11 cellular contexts compared by ENCODE assay signal in the genomic region with DNA sequence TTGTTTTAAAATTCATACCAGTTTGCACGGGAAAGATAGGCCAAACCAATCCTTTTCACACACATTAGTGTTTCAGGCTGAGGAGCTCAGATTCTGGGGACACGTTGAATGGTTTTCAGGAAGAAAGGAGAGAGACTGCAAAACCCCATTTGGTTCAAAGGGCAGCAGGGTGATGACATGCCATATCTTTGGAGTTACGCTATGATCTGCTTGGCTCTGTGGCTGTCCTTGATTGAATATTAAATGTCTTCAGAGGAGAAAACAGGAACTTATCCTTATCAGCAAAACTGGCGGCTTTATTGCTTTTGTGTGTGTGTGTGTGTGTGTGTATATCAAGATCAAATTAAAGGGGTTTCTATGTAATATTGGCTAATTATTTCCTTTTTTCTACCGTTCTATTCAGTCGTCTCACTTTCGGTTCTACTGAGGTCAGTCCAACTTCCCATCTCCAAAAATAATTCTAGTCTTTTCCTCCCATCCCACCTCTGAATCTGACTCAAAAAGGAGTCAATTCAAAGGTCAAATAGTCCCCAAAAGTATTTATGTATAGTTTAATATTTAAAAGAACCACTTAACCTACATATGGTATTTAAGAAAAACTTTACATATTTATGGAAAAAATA.
DNase-seq lines count a peak whose midpoint lies in the region; ATAC-seq and TF ChIP-seq lines count a peak whose summit lies in the region.
"Had no signal": no experiment of that assay in that cellular context is flagged by ENCODE, and none has a peak within 500 bp of the region (broad histone marks: within the 10 kb centered on the region; RNA-seq: fewer than 3 reads in every experiment).

No MANE protein-coding gene starts in this region.

- intact Hi-C loops in PC-3 (cut with micrococcal nuclease), result loop anchor here (10.0 kb wide), 1 partner anchor 1333 kb away; no protein-coding TSS in a partner anchor
- intact Hi-C loops in esophagus squamous epithelium (cut with DNase I), result no loop called here

- DNase-seq in AG10803 (ENCODE audit: low read depth), result no peak
- DNase-seq in PC-3, result no peak
- DNase-seq in esophagus squamous epithelium (lab: John Stamatoyannopoulos, UW), result no peak
- DNase-seq in neural progenitor cell (ENCODE audit: low spot score), result peak; percentile 11
- DNase-seq in stimulated activated CD4-positive, alpha-beta T cell treated with anti-CD3 and anti-CD28 coated beads, Interleukin-2, amount 100 ng/mL, for 24 hours, result no peak
- DNase-seq in natural killer cell treated with Interleukin-12 subunit alpha and Interleukin-12 subunit beta and Interleukin-15 and Interleukin-18, amount 100 ng/mL, for 72 hours (ENCODE audit: low spot score), result no peak
- DNase-seq in NCI-H524 treated with DMSO at 0.1 percent for 48 hours (lab: John Stamatoyannopoulos, UW), result no peak
- DNase-seq: activated CD8-positive, alpha-beta T cell treated with anti-CD3 and anti-CD28 coated beads for 36 hours; SJCRH30; stimulated activated CD4-positive, alpha-beta T cell treated with anti-CD3 and anti-CD28 coated beads, Interleukin-4, amount 100 ng/mL, for 1 hour had no signal

- TF ChIP-seq POLR2A in esophagus squamous epithelium (IDR thresholded peaks at IDR 0.05), result no peak

- WGBS in esophagus squamous epithelium, 2 donors, result 58 to 67% methylated on average over 6 to 7 of the region's 7 CpGs

- H4K20me1 ChIP-seq in PC-3 (ENCODE audit: low read length) (no peaks in the 10 kb centered on the region), neural progenitor cell (ENCODE audit: low read depth) (no peaks in the 10 kb centered on the region)

- BruUV-seq in PC-3 (replicated peaks; lab: Mats Ljungman, UMichigan), result no TSS peak

- peak overlapping the region; percentile 61 for H3K27ac Mint-ChIP-seq in neural progenitor cell
- H3K27ac Mint-ChIP-seq in natural killer cell treated with Interleukin-12 subunit alpha and Interleukin-12 subunit beta and Interleukin-15 and Interleukin-18, amount 100 ng/mL, for 72 hours, result no peak overlapping the region
- H3K27ac Mint-ChIP-seq: activated CD8-positive, alpha-beta T cell treated with anti-CD3 and anti-CD28 coated beads for 36 hours had no signal

- peaks cover 9% of the 10 kb centered on the region for H3K4me1 Mint-ChIP-seq in neural progenitor cell
- H3K4me1 Mint-ChIP-seq in natural killer cell treated with Interleukin-12 subunit alpha and Interleukin-12 subunit beta and Interleukin-15 and Interleukin-18, amount 100 ng/mL, for 72 hours (ENCODE audit: low read depth in 2 of 2), result peaks cover 0 to 6% of the 10 kb centered on the region in 2 donors

- H3K27me3 ChIP-seq in PC-3 (ENCODE audit: low read length) (no peaks in the 10 kb centered on the region), esophagus squamous epithelium (no peaks in the 10 kb centered on the region), neural progenitor cell (no peaks in the 10 kb centered on the region)
- H3K27me3 ChIP-seq: SJCRH30 had no signal

- H2AFZ ChIP-seq in PC-3 (ENCODE audit: low read length), result peak overlapping the region; percentile 62
- no peak overlapping the region for H2AFZ ChIP-seq in neural progenitor cell (replicated peaks)

- peaks cover 42% of the 10 kb centered on the region for H3K4me1 ChIP-seq in PC-3 (ENCODE audit: insufficient read depth, low read length)
- H3K4me1 ChIP-seq in esophagus squamous epithelium, result peaks cover 0 to 32% (median 0%) of the 10 kb centered on the region in 3 donors
- peaks cover 19% of the 10 kb centered on the region for H3K4me1 ChIP-seq in neural progenitor cell
- H3K4me1 ChIP-seq: SJCRH30 had no signal

- H3F3A ChIP-seq in PC-3 (ENCODE audit: low read length, unreplicated experiment) (no peaks in the 10 kb centered on the region), neural progenitor cell (ENCODE audit: low read depth) (no peaks in the 10 kb centered on the region)

- POLR2A ChIA-PET in PC-3 (lab: Charles Lee; ENCODE audit: unreplicated experiment), result no interaction called here

- TF ChIP-seq CTCF in AG10803 (conservative IDR thresholded peaks at IDR 0.05; ENCODE audit: low read length) (no peak), PC-3 (conservative IDR thresholded peaks at IDR 0.05; ENCODE audit: low read depth, low read length) (no peak), esophagus squamous epithelium (IDR thresholded peaks at IDR 0.05) (no peak), neural progenitor cell (IDR thresholded peaks at IDR 0.05) (no peak)

- H3K79me2 ChIP-seq in PC-3 (ENCODE audit: low read length) (no peaks in the 10 kb centered on the region), neural progenitor cell (ENCODE audit: low read depth) (peaks cover 2% of the 10 kb centered on the region)

- H3K36me3 ChIP-seq in PC-3 (ENCODE audit: low read depth, low read length) (no peaks in the 10 kb centered on the region), esophagus squamous epithelium (peaks cover 0 to 58% (median 0%) of the 10 kb centered on the region in 3 donors), neural progenitor cell (peaks cover 10% of the 10 kb centered on the region)
- H3K36me3 ChIP-seq: SJCRH30 had no signal

- peak overlapping the region; percentile 17 for H3K9ac ChIP-seq in PC-3 (ENCODE audit: low read length)
- no peak overlapping the region for H3K9ac ChIP-seq in neural progenitor cell

- H3K36me3 Mint-ChIP-seq in neural progenitor cell, result peaks cover 49% of the 10 kb centered on the region
- H3K36me3 Mint-ChIP-seq in natural killer cell treated with Interleukin-12 subunit alpha and Interleukin-12 subunit beta and Interleukin-15 and Interleukin-18, amount 100 ng/mL, for 72 hours, result no peaks in the 10 kb centered on the region

- H3K27ac ChIP-seq in PC-3 (ENCODE audit: low read length) (peak overlapping the region; percentile 86), esophagus squamous epithelium (peak overlapping the region in 3 of 4 donors; percentile 41 to 51 (median 47)), neural progenitor cell (no peak overlapping the region)
- H3K27ac ChIP-seq: SJCRH30 had no signal

- H3K9me3 ChIP-seq in PC-3 (ENCODE audit: low read length), result no peaks in the 10 kb centered on the region
- H3K9me3 ChIP-seq in esophagus squamous epithelium, result no peaks in the 10 kb centered on the region
- no peaks in the 10 kb centered on the region for H3K9me3 ChIP-seq in neural progenitor cell (ENCODE audit: low read depth)
- H3K9me3 ChIP-seq: SJCRH30 had no signal

- H3K4me3 ChIP-seq in AG10803 (ENCODE audit: low read length) (peak overlapping the region; percentile 16), PC-3 (ENCODE audit: low read length) (peak overlapping the region; percentile 56; the same call in 1 of the 2 replicates), esophagus squamous epithelium (no peak overlapping the region), neural progenitor cell (no peak overlapping the region)
- H3K4me3 ChIP-seq: SJCRH30 had no signal

- ATAC-seq in PC-3 (no peak), HG03280 (IDR thresholded peaks at IDR 0.05; ENCODE audit: unreplicated experiment) (no peak)
- ATAC-seq in natural killer cell treated with Interleukin-12 subunit alpha and Interleukin-12 subunit beta and Interleukin-15 and Interleukin-18, amount 100 ng/mL, for 72 hours, result no peak
- ATAC-seq: activated CD8-positive, alpha-beta T cell treated with anti-CD3 and anti-CD28 coated beads for 36 hours had no signal

- no peaks in the 10 kb centered on the region for H3K27me3 Mint-ChIP-seq in neural progenitor cell (ENCODE audit: insufficient read depth, low read depth)
- no peaks in the 10 kb centered on the region for H3K27me3 Mint-ChIP-seq in natural killer cell treated with Interleukin-12 subunit alpha and Interleukin-12 subunit beta and Interleukin-15 and Interleukin-18, amount 100 ng/mL, for 72 hours
- H3K27me3 Mint-ChIP-seq: activated CD8-positive, alpha-beta T cell treated with anti-CD3 and anti-CD28 coated beads for 36 hours had no signal

- CTCF ChIA-PET in PC-3 (lab: Charles Lee), result no interaction called here

- H3K4me3 Mint-ChIP-seq in neural progenitor cell, result no peak overlapping the region
- no peak overlapping the region for H3K4me3 Mint-ChIP-seq in natural killer cell treated with Interleukin-12 subunit alpha and Interleukin-12 subunit beta and Interleukin-15 and Interleukin-18, amount 100 ng/mL, for 72 hours
- H3K4me3 Mint-ChIP-seq: activated CD8-positive, alpha-beta T cell treated with anti-CD3 and anti-CD28 coated beads for 36 hours had no signal

- peaks cover 6% of the 10 kb centered on the region for H3K9me3 Mint-ChIP-seq in neural progenitor cell
- no peaks in the 10 kb centered on the region for H3K9me3 Mint-ChIP-seq in natural killer cell treated with Interleukin-12 subunit alpha and Interleukin-12 subunit beta and Interleukin-15 and Interleukin-18, amount 100 ng/mL, for 72 hours
- H3K9me3 Mint-ChIP-seq: activated CD8-positive, alpha-beta T cell treated with anti-CD3 and anti-CD28 coated beads for 36 hours had no signal

- no peaks in the 10 kb centered on the region for H3K9me2 ChIP-seq in PC-3 (replicated peaks; ENCODE audit: low read length)

- H3K4me2 ChIP-seq in PC-3 (ENCODE audit: low read length) (peak overlapping the region; percentile 84), neural progenitor cell (peak overlapping the region; percentile 40)

Comparison
In these comparisons a context has a peak if more than half of its experiments do, and no peak if none do; other contexts are left out.
1. H3K4me3 ChIP-seq: peak in AG10803 (single experiment) and PC-3 (single experiment); none in esophagus squamous epithelium (0 of 4) and neural progenitor cell (single experiment).